ENCODE assay signal across 8 cellular contexts in the genomic region with DNA sequence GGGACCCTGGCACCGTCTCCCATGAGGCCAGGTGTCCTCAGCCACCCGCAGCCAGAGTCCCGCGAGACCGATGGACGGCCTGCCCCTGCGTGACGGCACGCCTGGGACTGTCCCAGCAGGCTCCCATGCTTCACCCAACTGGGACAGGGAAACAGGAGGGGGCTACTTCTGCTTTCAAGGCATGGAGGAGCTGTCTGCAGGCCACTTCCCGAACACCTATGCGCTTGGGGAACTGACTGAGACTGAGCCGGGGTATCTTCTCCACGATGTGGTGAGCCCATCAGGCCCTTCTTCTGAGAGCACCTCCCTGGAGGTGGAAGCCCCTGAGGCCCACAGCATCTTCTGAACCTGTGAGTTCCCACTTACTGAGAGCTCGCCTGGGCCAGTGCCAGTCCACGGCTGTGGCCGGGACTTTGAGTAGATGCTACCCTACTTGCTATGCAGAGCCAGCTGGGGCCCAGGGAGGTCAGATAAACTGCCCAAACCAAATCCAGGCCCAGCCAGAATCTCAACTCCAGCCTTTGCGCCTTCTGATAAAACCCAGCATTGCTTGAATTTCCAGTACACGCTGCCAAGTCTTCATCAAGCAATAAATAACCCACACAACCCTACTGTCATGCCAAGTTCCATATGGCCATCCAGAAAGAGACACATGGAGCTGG.
DNase-seq lines count a peak whose midpoint lies in the region; ATAC-seq and TF ChIP-seq lines count a peak whose summit lies in the region.
"Not testable (repeated sequence)": the region's sequence is repeated elsewhere in the genome, so short reads cannot be mapped to it uniquely, and the experiment has no call there.

No MANE protein-coding gene starts in this region.

- intact Hi-C loops in Calu3 (cut with micrococcal nuclease; ENCODE audit: unreplicated experiment); left colon (cut with DNase I, micrococcal nuclease); posterior vena cava (cut with DNase I): not testable (repeated sequence)

- not testable (repeated sequence) for H3K4me3 ChIP-seq in SJCRH30, tibial nerve

- H3K36me3 Mint-ChIP-seq in Calu3 (ENCODE audit: insufficient read depth, unreplicated experiment) = peaks cover 78% of the 10 kb centered on the region
- peaks cover 27% of the 10 kb centered on the region for H3K36me3 Mint-ChIP-seq in activated naive CD4-positive, alpha-beta T cell treated with anti-CD3 and anti-CD28 coated beads, Interleukin-2, amount 10 ng/mL, durations not matched to agents 7 days and 5 days
- H3K36me3 Mint-ChIP-seq in endothelial cell (ENCODE audit: low read depth, unreplicated experiment) = not testable (repeated sequence)

- H3K9me3 ChIP-seq in SJCRH30 (replicated peaks); tibial nerve: not testable (repeated sequence)

- H3K4me1 Mint-ChIP-seq in Calu3 (ENCODE audit: low read depth, unreplicated experiment) = peaks cover 56% of the 10 kb centered on the region
- H3K4me1 Mint-ChIP-seq in activated naive CD4-positive, alpha-beta T cell treated with anti-CD3 and anti-CD28 coated beads, Interleukin-2, amount 10 ng/mL, durations not matched to agents 7 days and 5 days = peaks cover 59% of the 10 kb centered on the region
- peaks cover 20% of the 10 kb centered on the region for H3K4me1 Mint-ChIP-seq in endothelial cell (ENCODE audit: unreplicated experiment)

- H3K27me3 ChIP-seq in SJCRH30, tibial nerve: not testable (repeated sequence)

- H3K4me3 Mint-ChIP-seq in Calu3 (ENCODE audit: low read depth, unreplicated experiment) = peak overlapping the region; percentile 57
- H3K4me3 Mint-ChIP-seq in activated naive CD4-positive, alpha-beta T cell treated with anti-CD3 and anti-CD28 coated beads, Interleukin-2, amount 10 ng/mL, durations not matched to agents 7 days and 5 days; endothelial cell (ENCODE audit: unreplicated experiment): not testable (repeated sequence)

- not testable (repeated sequence) for DNase-seq in Calu3; endothelial cell (ENCODE audit: low spot score); tibial nerve (ENCODE audit: low spot score in 2 of 2)
- peak in 1 of 2 experiments; percentile 4 for DNase-seq in SJCRH30
- DNase-seq in activated naive CD4-positive, alpha-beta T cell treated with anti-CD3 and anti-CD28 coated beads, Interleukin-2, amount 10 ng/mL, durations not matched to agents 7 days and 5 days = peak; percentile 15
- peak; percentile 30 to 49 for DNase-seq in left colon
- peak; percentile 84 for DNase-seq in posterior vena cava (ENCODE audit: low spot score)

- peaks cover 55% of the 10 kb centered on the region for H3K4me1 ChIP-seq in SJCRH30
- peaks cover 0 to 91% (median 58%) of the 10 kb centered on the region in 4 donors for H3K4me1 ChIP-seq in tibial nerve

- CTCF ChIA-PET in Calu3 (lab: Charles Lee); activated naive CD4-positive, alpha-beta T cell treated with anti-CD3 and anti-CD28 coated beads, Interleukin-2, amount 10 ng/mL, durations not matched to agents 7 days and 5 days (lab: Charles Lee): not testable (repeated sequence)

- not testable (repeated sequence) for TF ChIP-seq POLR2A in tibial nerve (IDR thresholded peaks at IDR 0.05)

- TF ChIP-seq EP300 in tibial nerve (IDR thresholded peaks at IDR 0.05) = not testable (repeated sequence)

- ATAC-seq in HG03108 (IDR thresholded peaks at IDR 0.05; ENCODE audit: unreplicated experiment) = peak; percentile 23
- not testable (repeated sequence) for ATAC-seq in left colon

- H3K36me3 ChIP-seq in SJCRH30 = peaks cover 28% of the 10 kb centered on the region
- H3K36me3 ChIP-seq in tibial nerve = not testable (repeated sequence)

- not testable (repeated sequence) for H3K27me3 Mint-ChIP-seq in Calu3 (ENCODE audit: unreplicated experiment); activated naive CD4-positive, alpha-beta T cell treated with anti-CD3 and anti-CD28 coated beads, Interleukin-2, amount 10 ng/mL, durations not matched to agents 7 days and 5 days
- H3K27me3 Mint-ChIP-seq in endothelial cell (ENCODE audit: unreplicated experiment) = peaks cover 16% of the 10 kb centered on the region

- 65 to 68% methylated on average over 18 of the region's 18 CpGs for WGBS in tibial nerve, 2 donors

- H3K27ac Mint-ChIP-seq in Calu3 (ENCODE audit: unreplicated experiment) (peak overlapping the region; percentile 54), endothelial cell (ENCODE audit: unreplicated experiment) (peak overlapping the region; percentile 61)
- H3K27ac Mint-ChIP-seq in activated naive CD4-positive, alpha-beta T cell treated with anti-CD3 and anti-CD28 coated beads, Interleukin-2, amount 10 ng/mL, durations not matched to agents 7 days and 5 days = not testable (repeated sequence)

- not testable (repeated sequence) for H3K9me3 Mint-ChIP-seq in Calu3 (ENCODE audit: low read depth, unreplicated experiment); activated naive CD4-positive, alpha-beta T cell treated with anti-CD3 and anti-CD28 coated beads, Interleukin-2, amount 10 ng/mL, durations not matched to agents 7 days and 5 days; endothelial cell (ENCODE audit: unreplicated experiment)

- TF ChIP-seq CTCF in Calu3 (IDR thresholded peaks at IDR 0.05; ENCODE audit: unreplicated experiment); endothelial cell (IDR thresholded peaks at IDR 0.05; ENCODE audit: unreplicated experiment); tibial nerve (IDR thresholded peaks at IDR 0.05): not testable (repeated sequence)

- not testable (repeated sequence) for BruUV-seq in Calu3 (replicated peaks; lab: Mats Ljungman, UMichigan)

- H3K27ac ChIP-seq in SJCRH30 = 0 out of 2 replicates have a peak overlapping the region, but pooled peaks have one; percentile 6
- peak overlapping the region in 3 of 4 donors; percentile 52 to 80 (median 66) for H3K27ac ChIP-seq in tibial nerve
